ENCODE assay signal across 26 cellular contexts in the genomic region with DNA sequence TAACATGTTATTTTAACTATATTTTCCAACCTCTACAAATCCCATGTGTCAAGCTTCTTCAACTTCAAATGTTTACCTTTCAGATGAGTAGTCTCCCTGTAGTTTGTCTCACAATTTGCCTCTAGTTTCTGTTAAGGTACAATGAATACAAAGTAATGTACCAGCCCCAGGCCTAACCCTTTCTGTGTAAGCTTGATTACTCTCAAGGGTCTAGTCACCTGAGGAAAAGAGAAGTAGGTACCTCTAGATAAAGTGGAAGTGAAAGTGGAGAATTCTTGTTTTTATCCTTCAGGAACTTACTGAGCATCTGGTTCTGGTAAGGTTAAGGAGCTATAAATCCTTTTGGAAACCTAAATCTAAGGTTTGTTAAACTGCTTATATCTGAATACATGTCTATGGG. TPM values are rescaled to one million over a fixed set of nuclear protein-coding genes. Genes with fewer than 3 reads are reported as not detected.
"Had no signal": no experiment of that assay in that cellular context is flagged by ENCODE, and none has a peak within 500 bp of the region (broad histone marks: within the 10 kb centered on the region; RNA-seq: fewer than 3 reads in every experiment).

OR51A7 (plus strand) TSS at position 300 of the 400 bp plus-strand sequence. CDS start 3,587 bp downstream, outside the sequence.

- H3K27ac ChIP-seq: esophagus squamous epithelium, gastroesophageal sphincter, hepatocyte, right atrium auricular region, sigmoid colon, skin epidermis, suprapubic skin, thyroid gland had no signal

- H3K4me3 ChIP-seq: esophagus squamous epithelium, gastroesophageal sphincter, hepatocyte, right atrium auricular region, sigmoid colon, skin epidermis, suprapubic skin, thyroid gland had no signal

- H3K36me3 ChIP-seq: esophagus squamous epithelium, gastroesophageal sphincter, right atrium auricular region, sigmoid colon, suprapubic skin, thyroid gland had no signal

- DNase-seq: esophagus squamous epithelium; foreskin fibroblast; kidney; left cardiac atrium; naive thymus-derived CD8-positive, alpha-beta T cell; posterior cingulate gyrus; sigmoid colon; stimulated activated CD4-positive, alpha-beta T cell treated with anti-CD3 and anti-CD28 coated beads, Interleukin-2, amount 100 ng/mL, for 24 hours; stimulated activated CD4-positive, alpha-beta T cell treated with anti-CD3 and anti-CD28 coated beads, Interleukin-4, amount 100 ng/mL, for 4 hours; stimulated activated naive CD8-positive, alpha-beta T cell treated with anti-CD3 and anti-CD28 coated beads, Interleukin-15, Interleukin-2, amounts not matched to agents 100 U/mL and 50 U/mL, for 24 hours; thyroid gland had no signal

- H3K27me3 ChIP-seq: esophagus squamous epithelium, gastroesophageal sphincter, hepatocyte, right atrium auricular region, sigmoid colon, suprapubic skin, thyroid gland had no signal

- ATAC-seq: gastroesophageal sphincter; left cardiac atrium; naive thymus-derived CD8-positive, alpha-beta T cell; stimulated activated naive CD8-positive, alpha-beta T cell treated with anti-CD3 and anti-CD28 coated beads, Interleukin-15, Interleukin-2, amounts not matched to agents 100 U/mL and 50 U/mL, for 24 hours had no signal

- H3K27ac Mint-ChIP-seq: dendritic cell treated with granulocyte-macrophage colony-stimulating factor and Interleukin-4, amounts not matched to agents 40 ng/mL and 50 ng/mL, for 4 days; naive thymus-derived CD8-positive, alpha-beta T cell; type B pancreatic cell had no signal

- H3K4me1 ChIP-seq: esophagus squamous epithelium, gastroesophageal sphincter, right atrium auricular region, sigmoid colon, suprapubic skin, thyroid gland had no signal

- H3K27me3 Mint-ChIP-seq: dendritic cell treated with granulocyte-macrophage colony-stimulating factor and Interleukin-4, amounts not matched to agents 40 ng/mL and 50 ng/mL, for 4 days; type B pancreatic cell had no signal

- H3K4me3 Mint-ChIP-seq: dendritic cell treated with granulocyte-macrophage colony-stimulating factor and Interleukin-4, amounts not matched to agents 40 ng/mL and 50 ng/mL, for 4 days; naive thymus-derived CD8-positive, alpha-beta T cell; type B pancreatic cell had no signal

- H3K9me3 Mint-ChIP-seq: type B pancreatic cell had no signal

- H3K9me3 ChIP-seq: esophagus squamous epithelium, gastroesophageal sphincter, right atrium auricular region, sigmoid colon, suprapubic skin, thyroid gland had no signal

- H3K36me3 Mint-ChIP-seq: naive thymus-derived CD8-positive, alpha-beta T cell; type B pancreatic cell had no signal

RNA-seq across cellular contexts. Expression of gene OR51A7, which starts in this region (rescaled TPM):
- total RNA-seq: epithelial cell of proximal tubule; esophagus squamous epithelium; gastroesophageal sphincter; hepatocyte; kidney; left cardiac atrium; liver; lung microvascular endothelial cell; mesenteric fat pad; mononuclear cell; naive thymus-derived CD8-positive, alpha-beta T cell; osteocyte; pulmonary artery endothelial cell; right atrium auricular region; sigmoid colon; suprapubic skin; thyroid gland had no signal
- polyA plus RNA-seq: hepatocyte; liver; naive thymus-derived CD8-positive, alpha-beta T cell; neural cell; sigmoid colon had no signal
